Comparison of ENCODE assay signal across 27 cellular contexts in the genomic region with DNA sequence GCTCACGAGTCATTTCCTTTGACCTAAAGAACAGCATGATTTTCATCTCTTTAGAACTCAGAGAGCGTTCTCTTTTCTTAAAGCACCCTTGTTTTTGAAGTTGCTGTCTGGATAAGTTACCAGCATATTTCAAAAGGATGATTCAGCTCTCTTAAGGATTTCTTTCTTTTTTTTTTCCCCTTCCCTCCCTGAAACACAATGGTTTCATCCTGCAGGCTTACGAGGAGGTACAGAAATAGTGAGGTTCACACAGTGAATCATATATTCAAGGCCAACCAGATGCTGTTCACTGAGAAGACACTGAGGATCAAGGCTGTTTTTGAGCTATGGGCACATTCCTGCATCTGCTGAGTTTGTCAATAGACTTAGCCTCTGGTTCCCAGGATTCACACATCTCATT.
DNase-seq lines count a peak whose midpoint lies in the region; ATAC-seq, FAIRE-seq and TF ChIP-seq lines count a peak whose summit lies in the region.
"Had no signal": no experiment of that assay in that cellular context is flagged by ENCODE, and none has a peak within 500 bp of the region (broad histone marks: within the 10 kb centered on the region; RNA-seq: fewer than 3 reads in every experiment).

No MANE protein-coding gene starts in this region.

- TF ChIP-seq CTCF in bronchial epithelial cell (IDR thresholded peaks at IDR 0.05; ENCODE audit: insufficient read depth, low read length, severe bottlenecking) = no peak
- TF ChIP-seq CTCF in keratinocyte (optimal IDR thresholded peaks at IDR 0.05 in 1 of 3, IDR thresholded peaks at IDR 0.05 in 1 of 3, conservative IDR thresholded peaks at IDR 0.05 in 1 of 3; ENCODE audit: extremely low read depth in 1 of 3, insufficient read depth in 2 of 3, low read length in 3 of 3) = no peak

- H3K27ac Mint-ChIP-seq in activated naive CD8-positive, alpha-beta T cell treated with anti-CD3 and anti-CD28 coated beads for 36 hours = no peak overlapping the region
- H3K27ac Mint-ChIP-seq: B cell had no signal

- H3K4me3 ChIP-seq in bronchial epithelial cell (ENCODE audit: low read depth, low read length) (no peak overlapping the region), keratinocyte (ENCODE audit: control insufficient read depth in 2 of 3, extremely low read depth in 1 of 3, insufficient read depth in 2 of 3, low read depth in 1 of 3, low read length in 3 of 3) (no peak overlapping the region)

- H3K4me1 Mint-ChIP-seq in activated naive CD8-positive, alpha-beta T cell treated with anti-CD3 and anti-CD28 coated beads for 36 hours = no peaks in the 10 kb centered on the region
- H3K4me1 Mint-ChIP-seq: B cell had no signal

- no peaks in the 10 kb centered on the region for H3K9me3 ChIP-seq in keratinocyte (ENCODE audit: control insufficient read depth, low read depth, low read length)

- no peaks in the 10 kb centered on the region for H3K4me1 ChIP-seq in keratinocyte (ENCODE audit: control insufficient read depth, extremely low read depth, insufficient read depth, low read length)

- DNase-seq in NCI-H82 (lab: John Stamatoyannopoulos, UW) (peak; percentile 15), NCI-H82 treated with DMSO at 0.1 percent for 48 hours (lab: John Stamatoyannopoulos, UW; ENCODE audit: unreplicated experiment) (no peak), bronchial epithelial cell (ENCODE audit: low read depth) (peak; percentile 12), keratinocyte (ENCODE audit: low read depth, low spot score) (no peak), T1000 (lab: John Stamatoyannopoulos, UW) (no peak)
- no peak for DNase-seq in activated naive CD8-positive, alpha-beta T cell treated with anti-CD3 and anti-CD28 coated beads for 36 hours
- DNase-seq: ACHN, DMS53, GOT3, HCEC 1CT, IMR-90, MV-4-11, NCI-H1105 treated with DMSO at 0.1 percent for 48 hours, NCI-H1694, NCI-H2081, NCI-H2171 treated with DMSO at 0.1 percent for 48 hours, NCI-H524 treated with DMSO at 0.1 percent for 48 hours, OCI-M1, Right ventricle myocardium superior, SW 1271 had no signal

- peaks cover 4% of the 10 kb centered on the region for H3K27me3 Mint-ChIP-seq in activated naive CD8-positive, alpha-beta T cell treated with anti-CD3 and anti-CD28 coated beads for 36 hours
- H3K27me3 Mint-ChIP-seq: B cell had no signal

- no peak overlapping the region for H3K4me2 ChIP-seq in keratinocyte (ENCODE audit: control insufficient read depth, extremely low read depth, insufficient read depth, low read depth, low read length)
- H3K4me2 ChIP-seq: KMS-11 had no signal

- H3K36me3 Mint-ChIP-seq in activated naive CD8-positive, alpha-beta T cell treated with anti-CD3 and anti-CD28 coated beads for 36 hours = no peaks in the 10 kb centered on the region

- no peaks in the 10 kb centered on the region for H3K36me3 ChIP-seq in bronchial epithelial cell (ENCODE audit: control insufficient read depth, insufficient read depth, low read length)
- H3K36me3 ChIP-seq in keratinocyte (ENCODE audit: control insufficient read depth in 2 of 2, extremely low read depth in 1 of 2, insufficient read depth in 2 of 2, low read length in 2 of 2) = no peaks in the 10 kb centered on the region

- no peaks in the 10 kb centered on the region for H3K9me3 Mint-ChIP-seq in activated naive CD8-positive, alpha-beta T cell treated with anti-CD3 and anti-CD28 coated beads for 36 hours

- H3K27me3 ChIP-seq in bronchial epithelial cell (ENCODE audit: control insufficient read depth, insufficient read depth, low read length) = no peaks in the 10 kb centered on the region
- no peaks in the 10 kb centered on the region for H3K27me3 ChIP-seq in keratinocyte (ENCODE audit: control insufficient read depth, extremely low read depth, insufficient read depth, low read length)

- H3K4me3 Mint-ChIP-seq in activated naive CD8-positive, alpha-beta T cell treated with anti-CD3 and anti-CD28 coated beads for 36 hours = no peak overlapping the region
- H3K4me3 Mint-ChIP-seq: B cell had no signal

- H3K9me1 ChIP-seq in keratinocyte (ENCODE audit: control insufficient read depth, extremely low read depth, insufficient read depth, low read length) = no peaks in the 10 kb centered on the region

- no peaks in the 10 kb centered on the region for H4K20me1 ChIP-seq in keratinocyte (ENCODE audit: control insufficient read depth, extremely low read depth, insufficient read depth, low read length)

- dilution Hi-C loops in keratinocyte (cut with MboI; ENCODE audit: extremely low pct_ligation_motif_present, low sequenced_read_pairs) = no loop called here

- no peak overlapping the region for H3K27ac ChIP-seq in keratinocyte (ENCODE audit: control insufficient read depth, insufficient read depth, low read length)
- H3K27ac ChIP-seq: 22Rv1, HL-60, KMS-11 had no signal

- FAIRE-seq in bronchial epithelial cell (lab: Jason Lieb, UNC) = peak; percentile 50
- peak; percentile 61 for FAIRE-seq in keratinocyte (lab: Jason Lieb, UNC)
- FAIRE-seq: D721Med had no signal

- no peak overlapping the region for H2AFZ ChIP-seq in keratinocyte (ENCODE audit: control insufficient read depth, low read length)

- no peak overlapping the region for H3K9ac ChIP-seq in keratinocyte (ENCODE audit: control insufficient read depth, extremely low read depth, insufficient read depth, low read length)
- H3K9ac ChIP-seq: KMS-11 had no signal

- no peaks in the 10 kb centered on the region for H3K79me2 ChIP-seq in keratinocyte (ENCODE audit: control insufficient read depth, insufficient read depth, low read length)

- ATAC-seq in GM21367 (IDR thresholded peaks at IDR 0.05; ENCODE audit: unreplicated experiment) (no peak), GM21447 (IDR thresholded peaks at IDR 0.05; ENCODE audit: unreplicated experiment) (no peak)

Comparison
In these comparisons a context has a peak if more than half of its experiments do, and no peak if none do; other contexts are left out.
1. DNase-seq: peak in NCI-H82 (single experiment) and bronchial epithelial cell (single experiment); none in NCI-H82 treated with DMSO at 0.1 percent for 48 hours (single experiment), keratinocyte (single experiment), activated naive CD8-positive, alpha-beta T cell treated with anti-CD3 and anti-CD28 coated beads for 36 hours (single experiment) and T1000 (single experiment).